In the genomic region with DNA sequence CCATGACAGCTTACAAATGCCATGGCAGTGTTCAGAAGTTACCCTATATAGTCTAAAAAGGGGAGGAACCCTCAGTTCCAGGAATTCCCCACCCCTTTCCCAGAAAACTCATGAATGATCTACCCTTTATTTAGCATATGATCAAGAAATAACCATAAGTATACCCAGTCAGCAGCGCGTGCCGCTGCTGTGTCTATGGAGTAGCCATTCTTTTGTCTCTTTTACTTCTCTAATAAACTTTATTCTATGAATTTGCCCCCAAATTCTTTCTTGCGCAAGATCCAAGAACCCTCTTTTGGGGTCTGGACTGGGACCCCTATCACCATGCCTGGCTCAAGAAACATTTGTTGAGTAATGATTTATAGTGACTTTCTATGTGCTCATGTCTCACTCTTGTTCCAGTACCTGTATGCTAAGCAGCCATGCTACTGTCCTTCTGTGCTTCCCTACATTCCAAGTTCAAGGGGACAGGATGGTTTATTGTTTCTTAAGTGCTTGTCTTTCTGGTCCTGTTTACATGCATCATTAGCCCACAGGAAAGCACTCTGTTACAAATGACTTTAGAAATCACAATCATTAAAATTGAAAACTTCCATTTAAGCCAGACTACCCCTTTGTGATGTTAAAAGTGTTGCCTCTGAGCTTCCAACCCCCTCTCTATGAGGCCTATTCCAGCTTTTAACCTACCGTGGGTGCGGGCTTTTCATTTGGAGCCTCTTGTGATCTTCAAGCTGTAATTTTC, we compare ENCODE assay signal across 16 cellular contexts.
A peak's percentile ranks its signal among the peaks of the same experiment; 100 is the strongest.
DNase-seq lines count a peak whose midpoint lies in the region; ATAC-seq and TF ChIP-seq lines count a peak whose summit lies in the region.
"Had no signal": no experiment of that assay in that cellular context is flagged by ENCODE, and none has a peak within 500 bp of the region (broad histone marks: within the 10 kb centered on the region; RNA-seq: fewer than 3 reads in every experiment).

No MANE protein-coding gene starts in this region.

- DNase-seq in NCI-H1105 treated with DMSO at 0.1 percent for 48 hours (lab: John Stamatoyannopoulos, UW) (peak; percentile 1), NCI-H1105 (lab: John Stamatoyannopoulos, UW) (no peak), SJSA1 (ENCODE audit: low read depth in 1 of 2, low spot score in 2 of 2) (no peak), DMS53 (lab: John Stamatoyannopoulos, UW) (no peak), aorta (no peak), colonic mucosa (no peak), HT-29 (ENCODE audit: low spot score) (no peak)
- DNase-seq: CD8-positive, alpha-beta memory T cell; KG1; NCI-H1048; NCI-H1694 treated with DMSO at 0.1 percent for 48 hours; RPMI8226 had no signal

- WGBS in aorta, 2 donors: 72 to 94% methylated on average over 6 of the region's 6 CpGs

- intact Hi-C loops in aorta (cut with DNase I) (no loop called here), colonic mucosa (cut with DNase I) (no loop called here)

- H3K4me3 ChIP-seq in SJSA1 (no peak overlapping the region), iPS-18a (ENCODE audit: low read length) (peak overlapping the region; percentile 6), aorta (ENCODE audit: low read length in 2 of 2) (no peak overlapping the region), colonic mucosa (no peak overlapping the region)
- H3K4me3 ChIP-seq: BLaER1 had no signal

- H3K9ac ChIP-seq in iPS-18a (ENCODE audit: low read length) (peak overlapping the region; percentile 56), colonic mucosa (ENCODE audit: low read depth in 2 of 2, low read length in 2 of 2) (no peak overlapping the region)
- H3K9ac ChIP-seq: BLaER1 had no signal

- H3K27ac ChIP-seq in SJSA1 (peak overlapping the region; percentile 82), iPS-18a (ENCODE audit: low read length) (peak overlapping the region; percentile 83), aorta (ENCODE audit: low read depth in 1 of 2, low read length in 2 of 2) (no peak overlapping the region), colonic mucosa (no peak overlapping the region)
- H3K27ac ChIP-seq: 22Rv1, BLaER1 had no signal

- no peaks in the 10 kb centered on the region for H3K9me3 ChIP-seq in SJSA1 (replicated peaks)
- H3K9me3 ChIP-seq in iPS-18a (ENCODE audit: control insufficient read depth, low read depth, low read length): peaks cover 10% of the 10 kb centered on the region
- H3K9me3 ChIP-seq in aorta (ENCODE audit: control insufficient read depth, low read length): no peaks in the 10 kb centered on the region
- no peaks in the 10 kb centered on the region for H3K9me3 ChIP-seq in colonic mucosa

- TF ChIP-seq CTCF in colonic mucosa (IDR thresholded peaks at IDR 0.05): no peak

- H3K4me1 ChIP-seq in SJSA1 (replicated peaks) (peaks cover 39% of the 10 kb centered on the region), iPS-18a (ENCODE audit: control insufficient read depth, low read depth, low read length) (peaks cover 19% of the 10 kb centered on the region), aorta (ENCODE audit: control insufficient read depth in 1 of 2, insufficient read depth in 2 of 2, low read length in 2 of 2) (peaks cover 3 to 4% of the 10 kb centered on the region in 2 donors), colonic mucosa (no peaks in the 10 kb centered on the region)
- H3K4me1 ChIP-seq: BLaER1 had no signal

- no peak for ATAC-seq in aorta (ENCODE audit: low FRiP score)
- ATAC-seq: HCT116 had no signal

- H3K36me3 ChIP-seq in SJSA1: no peaks in the 10 kb centered on the region
- peaks cover 42% of the 10 kb centered on the region for H3K36me3 ChIP-seq in iPS-18a (ENCODE audit: control insufficient read depth, low read depth, low read length)
- peaks cover 0 to 4% of the 10 kb centered on the region in 2 donors for H3K36me3 ChIP-seq in aorta (ENCODE audit: control insufficient read depth in 1 of 2, insufficient read depth in 2 of 2, low read length in 1 of 2)
- H3K36me3 ChIP-seq in colonic mucosa: no peaks in the 10 kb centered on the region

- H3K27me3 ChIP-seq in SJSA1 (replicated peaks): no peaks in the 10 kb centered on the region
- H3K27me3 ChIP-seq in iPS-18a (ENCODE audit: control insufficient read depth, insufficient read depth, low read length): no peaks in the 10 kb centered on the region
- no peaks in the 10 kb centered on the region for H3K27me3 ChIP-seq in aorta (ENCODE audit: control insufficient read depth in 1 of 2, insufficient read depth in 2 of 2, low read length in 1 of 2)
- H3K27me3 ChIP-seq in colonic mucosa: no peaks in the 10 kb centered on the region

Comparison
In these comparisons a context has a peak if more than half of its experiments do, and no peak if none do; other contexts are left out.
1. H3K27ac ChIP-seq: peak in SJSA1 (single experiment) and iPS-18a (single experiment); none in aorta (0 of 2) and colonic mucosa (single experiment).